ENCODE assay signal across 20 cellular contexts in the genomic region with DNA sequence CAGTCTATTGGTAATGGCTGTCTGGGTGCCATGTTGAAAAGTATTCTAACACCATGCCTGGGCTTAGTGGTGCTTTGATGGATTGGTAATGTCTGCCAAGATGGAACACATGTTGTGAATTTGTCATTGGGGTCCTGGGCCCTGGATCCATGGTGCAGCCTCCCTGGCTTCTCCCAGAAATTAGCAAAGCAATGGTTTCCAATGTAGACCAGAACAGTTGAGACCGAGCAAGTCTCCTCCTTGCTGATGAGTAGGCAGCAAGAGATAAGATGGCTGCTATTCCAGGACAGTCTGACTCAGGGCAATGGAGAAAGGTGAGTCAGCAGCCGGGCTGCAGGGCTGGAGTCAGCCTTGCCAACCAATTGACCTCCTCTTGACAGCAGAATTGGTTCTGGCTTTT. TPM values are rescaled to one million over a fixed set of nuclear protein-coding genes. Genes with fewer than 3 reads are reported as not detected.
DNase-seq lines count a peak whose midpoint lies in the region; ATAC-seq, FAIRE-seq and TF ChIP-seq lines count a peak whose summit lies in the region.
"Had no signal": no experiment of that assay in that cellular context is flagged by ENCODE, and none has a peak within 500 bp of the region (broad histone marks: within the 10 kb centered on the region; RNA-seq: fewer than 3 reads in every experiment).

No MANE protein-coding gene starts in this region.

- TF ChIP-seq EP300 in HepG2 (IDR thresholded peaks at IDR 0.05; ENCODE audit: low read depth in 2 of 2, low read length in 2 of 2): no peak
- TF ChIP-seq EP300 in HepG2 (CRISPR knock-in tag; IDR thresholded peaks at IDR 0.05; ENCODE audit: borderline replicate concordance): no peak

- in situ Hi-C loops in HepG2 (cut with HindIII; ENCODE audit: extremely low pct_ligation_motif_present, low pct_unique_long_range_greater_than_20kb): no loop called here

- TF ChIP-seq RAD21 in HepG2 (CRISPR knock-in tag; IDR thresholded peaks at IDR 0.05): no peak

- 5% methylated on average over 2 of the region's 2 CpGs for WGBS in HepG2 (ENCODE audit: low lambda C conversion rate)
- WGBS in right lobe of liver (ENCODE audit: insufficient coverage, low coverage, low lambda C conversion rate, missing lambda C conversion rate): no CpG with 5 or more reads among the region's 2 CpGs
- 45 to 60% (median 53%) methylated on average over 2 of the region's 2 CpGs for WGBS in adrenal gland, 4 donors

- POLR2A ChIA-PET in HepG2 (lab: Yijun Ruan, JAX): no interaction called here

- TF ChIP-seq POLR2A in HepG2 (IDR thresholded peaks at IDR 0.05; ENCODE audit: insufficient read depth in 1 of 2, low read depth in 2 of 2, low read length in 2 of 2) (no peak), right lobe of liver (IDR thresholded peaks at IDR 0.05) (no peak), adrenal gland (IDR thresholded peaks at IDR 0.05) (no peak)

- H3K4me2 ChIP-seq in HepG2 (ENCODE audit: low read depth, low read length): no peak overlapping the region

- no peaks in the 10 kb centered on the region for H4K20me1 ChIP-seq in HepG2 (ENCODE audit: insufficient read depth, low read length)

- H3K4me3 ChIP-seq in HepG2 (replicated peaks in 1 of 3; ENCODE audit: insufficient read depth in 1 of 3, low read depth in 2 of 3, low read length in 3 of 3) (no peak overlapping the region), right lobe of liver (no peak overlapping the region), MG63 (no peak overlapping the region), adrenal gland (no peak overlapping the region), colonic mucosa (no peak overlapping the region)
- H3K4me3 ChIP-seq: HAP-1 had no signal

- H3K79me2 ChIP-seq in HepG2 (ENCODE audit: insufficient read depth, low read length): no peaks in the 10 kb centered on the region

- H3K36me3 ChIP-seq in HepG2 (replicated peaks in 1 of 2; ENCODE audit: control insufficient read depth in 1 of 2, insufficient read depth in 2 of 2, low read length in 2 of 2) (no peaks in the 10 kb centered on the region), right lobe of liver (no peaks in the 10 kb centered on the region), MG63 (no peaks in the 10 kb centered on the region), adrenal gland (replicated peaks in 1 of 2) (no peaks in the 10 kb centered on the region), colonic mucosa (no peaks in the 10 kb centered on the region)
- H3K36me3 ChIP-seq: HAP-1 had no signal

- H3K27me3 ChIP-seq in HepG2 (ENCODE audit: control insufficient read depth in 1 of 2, insufficient read depth in 2 of 2, low read length in 2 of 2): peaks cover 0 to 11% of the 10 kb centered on the region in 2 experiments; a peak in 2 of 5 replicates
- H3K27me3 ChIP-seq in right lobe of liver: no peaks in the 10 kb centered on the region
- H3K27me3 ChIP-seq in MG63: peaks cover 9% of the 10 kb centered on the region; the same call in 1 of the 2 replicates
- H3K27me3 ChIP-seq in adrenal gland: no peaks in the 10 kb centered on the region
- no peaks in the 10 kb centered on the region for H3K27me3 ChIP-seq in colonic mucosa

- TF ChIP-seq CTCF in HepG2 (CRISPR knock-in tag; IDR thresholded peaks at IDR 0.05) (no peak), right lobe of liver (IDR thresholded peaks at IDR 0.05) (no peak), adrenal gland (IDR thresholded peaks at IDR 0.05) (no peak), colonic mucosa (IDR thresholded peaks at IDR 0.05) (no peak)

- H3K27ac ChIP-seq in HepG2 (ENCODE audit: extremely low read length, insufficient read depth, low read length): no peak overlapping the region
- H3K27ac ChIP-seq in right lobe of liver: no peak overlapping the region
- no peak overlapping the region for H3K27ac ChIP-seq in adrenal gland
- no peak overlapping the region for H3K27ac ChIP-seq in colonic mucosa
- H3K27ac ChIP-seq: C4-2B had no signal

- no peak for DNase-seq in HepG2 (ENCODE audit: low spot score)
- no peak for DNase-seq in right lobe of liver
- peak; percentile 44 for DNase-seq in MG63
- peak in 5 of 7 donors; percentile 22 to 46 (median 32) for DNase-seq in adrenal gland
- peak; percentile 23 for DNase-seq in urothelium cell line (ENCODE audit: low spot score)
- no peak for DNase-seq in activated naive CD4-positive, alpha-beta T cell treated with Interleukin-2 at 50 U/mL for 16 hours
- no peak for DNase-seq in putamen (ENCODE audit: low spot score)
- no peak for DNase-seq in colonic mucosa
- DNase-seq: COR-L47, DMS79, NCI-H1092, NCI-H1694, NCI-H446, NCI-H748 treated with DMSO at 0.1 percent for 48 hours, SIG-M5 had no signal

- ATAC-seq in HepG2 (no peak), right lobe of liver (no peak)
- ATAC-seq: Panc1 had no signal

- no peak for FAIRE-seq in HepG2 (lab: Jason Lieb, UNC)
- no peak for FAIRE-seq in urothelium cell line (lab: Jason Lieb, UNC)
- FAIRE-seq: A204.1 had no signal

- H3K4me1 ChIP-seq in HepG2 (ENCODE audit: insufficient read depth, low read length) (no peaks in the 10 kb centered on the region), right lobe of liver (no peaks in the 10 kb centered on the region), adrenal gland (replicated peaks in 1 of 2) (no peaks in the 10 kb centered on the region), colonic mucosa (no peaks in the 10 kb centered on the region)
- H3K4me1 ChIP-seq: HAP-1 had no signal

- H2AFZ ChIP-seq in HepG2 (ENCODE audit: low read length): no peak overlapping the region

- intact Hi-C loops in HepG2 (cut with micrococcal nuclease; ENCODE audit: unreplicated experiment): no loop called here
- intact Hi-C loops in right lobe of liver (cut with DNase I): no loop called here
- intact Hi-C loops in adrenal gland (cut with DNase I): no loop called here
- intact Hi-C loops in colonic mucosa (cut with DNase I): no loop called here

- H3K9ac ChIP-seq in HepG2 (ENCODE audit: insufficient read depth, low read depth, low read length): no peak overlapping the region
- H3K9ac ChIP-seq in colonic mucosa (ENCODE audit: low read depth in 2 of 2, low read length in 2 of 2): no peak overlapping the region

- H3K9me3 ChIP-seq in HepG2 (ENCODE audit: low read length): no peaks in the 10 kb centered on the region
- no peaks in the 10 kb centered on the region for H3K9me3 ChIP-seq in right lobe of liver
- H3K9me3 ChIP-seq in MG63: no peaks in the 10 kb centered on the region
- no peaks in the 10 kb centered on the region for H3K9me3 ChIP-seq in adrenal gland (replicated peaks in 1 of 3)
- no peaks in the 10 kb centered on the region for H3K9me3 ChIP-seq in colonic mucosa
- H3K9me3 ChIP-seq: HAP-1 had no signal

- no TSS peak for BruUV-seq in HepG2 (replicated peaks; lab: Mats Ljungman, UMichigan)

- CTCF ChIA-PET in HepG2 (lab: Yijun Ruan, JAX; ENCODE audit: low intra/inter-chr PET ratio, low total read pairs): no interaction called here

TF ChIP-seq in HepG2, 621 proteins besides CTCF, POLR2A, EP300 and RAD21:
- TF ChIP-seq MAFG (CRISPR knock-in tag; IDR thresholded peaks at IDR 0.05): no peak
- TF ChIP-seq MAFF (IDR thresholded peaks at IDR 0.05; ENCODE audit: low read depth, low read length): peak; percentile 27; the same call in 1 of the 2 replicates

RNA-seq across cellular contexts. Expression of gene GPR139, which starts 30.8 kb away (rescaled TPM):
- total RNA-seq in HepG2 (2016; rRNA removed; fragmentation: Illumina TruSeq; extraction: Trizol): not detected in 2 replicates
- total RNA-seq in HepG2 (2016; cell fraction: cytosol; rRNA removed; fragmentation: Illumina TruSeq; extraction: Trizol; ENCODE audit: low read depth): not detected in 2 replicates
- not detected in 2 replicates for total RNA-seq in HepG2 (2016; cell fraction: insoluble cytoplasmic fraction; rRNA removed; fragmentation: Illumina TruSeq; extraction: Trizol)
- not detected in 2 replicates for total RNA-seq in HepG2 (2016; cell fraction: membrane; rRNA removed; fragmentation: Illumina TruSeq; extraction: Trizol)
- not detected in 2 replicates for total RNA-seq in HepG2 (2016; cell fraction: nucleus; rRNA removed; fragmentation: Illumina TruSeq; extraction: Trizol)
- not detected in 2 replicates for polyA plus RNA-seq in HepG2 (2011; rRNA removed)
- not detected in 2 replicates for polyA plus RNA-seq in HepG2 (2011; cell fraction: cytosol; rRNA removed)
- polyA plus RNA-seq in HepG2 (2011; cell fraction: nucleus; rRNA removed): not detected in 2 replicates
- not detected in 2 replicates for polyA plus RNA-seq in HepG2 (2012)
- not detected in 2 replicates for polyA plus RNA-seq in HepG2 (2016; cell fraction: cytosol; fragmentation: Illumina TruSeq; extraction: Trizol; ENCODE audit: low read depth)
- not detected in 2 replicates for polyA plus RNA-seq in HepG2 (2016; cell fraction: insoluble cytoplasmic fraction; fragmentation: Illumina TruSeq; extraction: Trizol; ENCODE audit: low read depth)
- not detected in 2 replicates for polyA plus RNA-seq in HepG2 (2016; cell fraction: membrane; fragmentation: Illumina TruSeq; extraction: Trizol; ENCODE audit: low read depth)
- polyA plus RNA-seq in HepG2 (2016; cell fraction: nucleus; fragmentation: Illumina TruSeq; extraction: Trizol; ENCODE audit: insufficient read depth, low read depth): not detected in 2 replicates
- not detected in 2 replicates for polyA minus RNA-seq in HepG2 (2011; rRNA and poly(A)+ RNA removed; ENCODE audit: low replicate concordance)
- polyA minus RNA-seq in HepG2 (2011; cell fraction: cytosol; rRNA and poly(A)+ RNA removed): not detected in 2 replicates
- not detected in 2 replicates for polyA minus RNA-seq in HepG2 (2011; cell fraction: nucleus; rRNA and poly(A)+ RNA removed)
- total RNA-seq in right lobe of liver: not detected
- total RNA-seq in MG63 (2014; rRNA removed; shearing (Covaris generic); ENCODE audit: low replicate concordance): not detected in 2 replicates
- total RNA-seq in adrenal gland: not detected
- not detected for polyA plus RNA-seq in adrenal gland
- not detected for total RNA-seq in colonic mucosa
- polyA plus RNA-seq: IgD-negative memory B cell had no signal

Comparison
In these comparisons a context has a peak if more than half of its experiments do, and no peak if none do; other contexts are left out.
1. DNase-seq: peak in MG63 (single experiment), adrenal gland (5 of 7) and urothelium cell line (single experiment); none in HepG2 (single experiment), right lobe of liver (0 of 3), activated naive CD4-positive, alpha-beta T cell treated with Interleukin-2 at 50 U/mL for 16 hours (single experiment), putamen (single experiment) and colonic mucosa (single experiment).